15 cellular contexts compared by ENCODE assay signal in genomic region chr6:31529329-31530150, GRCh38. TPM values are rescaled to one million over a fixed set of nuclear protein-coding genes. Genes with fewer than 3 reads are reported as not detected.
DNase-seq lines count a peak whose midpoint lies in the region; ATAC-seq and TF ChIP-seq lines count a peak whose summit lies in the region.
"Had no signal": no experiment of that assay in that cellular context is flagged by ENCODE, and none has a peak within 500 bp of the region (broad histone marks: within the 10 kb centered on the region; RNA-seq: fewer than 3 reads in every experiment).

No MANE protein-coding gene starts in this region.

- H3K4me1 Mint-ChIP-seq in stimulated activated naive CD8-positive, alpha-beta T cell treated with anti-CD3 and anti-CD28 coated beads, Interleukin-15, amount 100 ng/mL, for 72 hours: peaks cover 32% of the 10 kb centered on the region

- H3K27ac ChIP-seq in RWPE2 (ENCODE audit: poor library complexity, severe bottlenecking) (no peak overlapping the region), upper lobe of right lung (no peak overlapping the region)

- no peaks in the 10 kb centered on the region for H3K27me3 Mint-ChIP-seq in stimulated activated naive CD8-positive, alpha-beta T cell treated with anti-CD3 and anti-CD28 coated beads, Interleukin-15, amount 100 ng/mL, for 72 hours

- peak; percentile 13 for ATAC-seq in stimulated activated naive CD8-positive, alpha-beta T cell treated with anti-CD3 and anti-CD28 coated beads, Interleukin-15, amount 100 ng/mL, for 72 hours
- no peak for ATAC-seq in stimulated activated naive CD8-positive, alpha-beta T cell treated with anti-CD3 and anti-CD28 coated beads, Interleukin-15, Interleukin-2, amounts not matched to agents 100 U/mL and 50 U/mL, for 24 hours
- peak; percentile 31 for ATAC-seq in RWPE2 (ENCODE audit: low read depth)
- ATAC-seq in upper lobe of right lung: peak; percentile 15
- no peak for ATAC-seq in HG03139 (IDR thresholded peaks at IDR 0.05; ENCODE audit: unreplicated experiment)

- peaks cover 46% of the 10 kb centered on the region for H3K36me3 ChIP-seq in RWPE2 (ENCODE audit: low read depth)
- peaks cover 52% of the 10 kb centered on the region for H3K36me3 ChIP-seq in upper lobe of right lung

- H3K27ac Mint-ChIP-seq in stimulated activated naive CD8-positive, alpha-beta T cell treated with anti-CD3 and anti-CD28 coated beads, Interleukin-15, amount 100 ng/mL, for 72 hours: peak overlapping the region in 1 of 2 donors; percentile 74

- no peak for TF ChIP-seq CTCF in RWPE2 (IDR thresholded peaks at IDR 0.05; ENCODE audit: poor library complexity, severe bottlenecking)
- TF ChIP-seq CTCF in upper lobe of right lung (IDR thresholded peaks at IDR 0.05): no peak

- no peaks in the 10 kb centered on the region for H3K9me3 Mint-ChIP-seq in stimulated activated naive CD8-positive, alpha-beta T cell treated with anti-CD3 and anti-CD28 coated beads, Interleukin-15, amount 100 ng/mL, for 72 hours

- no peak overlapping the region for H3K4me3 ChIP-seq in RWPE2 (ENCODE audit: severe bottlenecking)
- H3K4me3 ChIP-seq in upper lobe of right lung: no peak overlapping the region

- no peaks in the 10 kb centered on the region for H3K27me3 ChIP-seq in RWPE2 (ENCODE audit: insufficient read depth, poor library complexity, severe bottlenecking)
- H3K27me3 ChIP-seq in upper lobe of right lung: no peaks in the 10 kb centered on the region

- DNase-seq in stimulated activated naive CD8-positive, alpha-beta T cell treated with anti-CD3 and anti-CD28 coated beads, Interleukin-15, amount 100 ng/mL, for 72 hours: no peak
- DNase-seq in stimulated activated naive CD8-positive, alpha-beta T cell treated with anti-CD3 and anti-CD28 coated beads, Interleukin-15, Interleukin-2, amounts not matched to agents 100 U/mL and 50 U/mL, for 24 hours: no peak
- DNase-seq in RWPE2 (ENCODE audit: low spot score) (no peak), glomerular visceral epithelial cell (ENCODE audit: extremely low spot score) (peak; percentile 61), upper lobe of right lung (no peak), NCI-H446 treated with DMSO at 0.1 percent for 48 hours (lab: John Stamatoyannopoulos, UW) (no peak)
- no peak for DNase-seq in activated CD4-positive, CD25-positive, alpha-beta regulatory T cell (lab: John Stamatoyannopoulos, UW)
- DNase-seq: activated naive CD4-positive, alpha-beta T cell treated with Interleukin-2 at 50 U/mL for 16 hours; NCI-H2171 treated with DMSO at 0.1 percent for 48 hours; SHP77 treated with DMSO at 0.1 percent for 48 hours; stimulated activated naive CD4-positive, alpha-beta T cell treated with Interleukin-2 at 50 U/mL for 16 hours had no signal

- H3K4me1 ChIP-seq in RWPE2 (ENCODE audit: insufficient read depth, poor library complexity, severe bottlenecking) (no peaks in the 10 kb centered on the region), upper lobe of right lung (peaks cover 7% of the 10 kb centered on the region)

- intact Hi-C loops in upper lobe of right lung (cut with DNase I): no loop called here

- H3K4me3 Mint-ChIP-seq in stimulated activated naive CD8-positive, alpha-beta T cell treated with anti-CD3 and anti-CD28 coated beads, Interleukin-15, amount 100 ng/mL, for 72 hours: no peak overlapping the region

- H3K9me3 ChIP-seq in RWPE2 (ENCODE audit: severe bottlenecking): no peaks in the 10 kb centered on the region
- no peaks in the 10 kb centered on the region for H3K9me3 ChIP-seq in upper lobe of right lung

RNA-seq across cellular contexts. Expression of gene MCCD1, which starts 0.8 kb away (rescaled TPM):
- total RNA-seq in upper lobe of right lung: not detected
- total RNA-seq: frontal cortex, LHCN-M2, omental fat pad had no signal

RNA-seq across cellular contexts. Expression of gene DDX39B, which starts 12.3 kb away (rescaled TPM):
- 241 TPM for total RNA-seq in upper lobe of right lung

RNA-seq across cellular contexts. Expression of gene ATP6V1G2, which starts 16.9 kb away (rescaled TPM):
- 0.75 TPM for total RNA-seq in upper lobe of right lung

RNA-seq across cellular contexts. Expression of gene NFKBIL1, which starts 17.9 kb away (rescaled TPM):
- 22.6 TPM for total RNA-seq in upper lobe of right lung

RNA-seq across cellular contexts. Expression of gene MICB, which starts 31.6 kb away (rescaled TPM):
- 8.2 TPM for total RNA-seq in upper lobe of right lung

Comparison
In these comparisons a context has a peak if more than half of its experiments do, and no peak if none do; other contexts are left out.
1. ATAC-seq: peak in stimulated activated naive CD8-positive, alpha-beta T cell treated with anti-CD3 and anti-CD28 coated beads, Interleukin-15, amount 100 ng/mL, for 72 hours (single experiment), RWPE2 (single experiment) and upper lobe of right lung (single experiment); none in stimulated activated naive CD8-positive, alpha-beta T cell treated with anti-CD3 and anti-CD28 coated beads, Interleukin-15, Interleukin-2, amounts not matched to agents 100 U/mL and 50 U/mL, for 24 hours (single experiment) and HG03139 (single experiment).